8 cellular contexts compared by ENCODE assay signal in genomic region chr6:42984001-42984923, GRCh38.
DNase-seq lines count a peak whose midpoint lies in the region; ATAC-seq and TF ChIP-seq lines count a peak whose summit lies in the region.

Gene PPP2R5D (plus strand): TSS chr6:42984570. CDS start chr6:42984678, 108 bp downstream.

- peaks cover 8% of the 10 kb centered on the region for H3K27me3 Mint-ChIP-seq in nephron progenitor cell (ENCODE audit: low read depth, poor library complexity)
- no peaks in the 10 kb centered on the region for H3K27me3 Mint-ChIP-seq in stimulated activated naive CD8-positive, alpha-beta T cell treated with anti-CD3 and anti-CD28 coated beads, Interleukin-15, amount 100 ng/mL, for 72 hours

- H3K9me3 ChIP-seq in ES-I3 (ENCODE audit: control insufficient read depth, insufficient read depth, low read length), result no peaks in the 10 kb centered on the region
- no peaks in the 10 kb centered on the region for H3K9me3 ChIP-seq in HAP-1
- H3K9me3 ChIP-seq in MM.1S (replicated peaks; ENCODE audit: insufficient read depth, low read length), result no peaks in the 10 kb centered on the region

- ATAC-seq in stimulated activated naive CD8-positive, alpha-beta T cell treated with anti-CD3 and anti-CD28 coated beads, Interleukin-15, amount 100 ng/mL, for 72 hours, result peak; percentile 94

- H3K4me1 ChIP-seq in ES-I3 (ENCODE audit: insufficient read depth, low read length) (no peaks in the 10 kb centered on the region), HAP-1 (peaks cover 10% of the 10 kb centered on the region), MM.1S (ENCODE audit: low read length) (peaks cover 9% of the 10 kb centered on the region)

- H3F3A ChIP-seq in MM.1S (ENCODE audit: insufficient read depth, low read length), result 0 out of 2 replicates have a peak, but pooled peaks cover 5% of the 10 kb centered on the region

- in situ Hi-C loops in HAP-1 (cut with MboI; ENCODE audit: low sequenced_read_pairs), result no loop called here

- H3K27ac ChIP-seq in MM.1S (ENCODE audit: low read length), result no peak within 1 kb of the TSS

- no peaks in the 10 kb centered on the region for H3K9me3 Mint-ChIP-seq in nephron progenitor cell
- H3K9me3 Mint-ChIP-seq in stimulated activated naive CD8-positive, alpha-beta T cell treated with anti-CD3 and anti-CD28 coated beads, Interleukin-15, amount 100 ng/mL, for 72 hours, result no peaks in the 10 kb centered on the region

- H3K4me3 Mint-ChIP-seq in nephron progenitor cell, result peak within 1 kb of the TSS; percentile 90
- H3K4me3 Mint-ChIP-seq in stimulated activated naive CD8-positive, alpha-beta T cell treated with anti-CD3 and anti-CD28 coated beads, Interleukin-15, amount 100 ng/mL, for 72 hours, result peak within 1 kb of the TSS; percentile 92

- DNase-seq in HAP-1 (ENCODE audit: low spot score in 2 of 2), result peak; percentile 98 to 99
- DNase-seq in MM.1S, result peak; percentile 98
- DNase-seq in SIG-M5 (lab: John Stamatoyannopoulos, UW), result peak; percentile 93
- DNase-seq in activated gamma-delta T cell (lab: John Stamatoyannopoulos, UW), result peak; percentile 66
- DNase-seq in fibroblast of the conjunctiva (ENCODE audit: low read depth), result peak; percentile 98
- DNase-seq in nephron progenitor cell, result peak; percentile 95
- peak; percentile 95 to 98 for DNase-seq in stimulated activated naive CD8-positive, alpha-beta T cell treated with anti-CD3 and anti-CD28 coated beads, Interleukin-15, amount 100 ng/mL, for 72 hours

- H2AFZ ChIP-seq in MM.1S (ENCODE audit: low read length), result peak within 1 kb of the TSS; percentile 78

- H3K4me1 Mint-ChIP-seq in nephron progenitor cell, result peaks cover 54% of the 10 kb centered on the region
- peaks cover 62% of the 10 kb centered on the region for H3K4me1 Mint-ChIP-seq in stimulated activated naive CD8-positive, alpha-beta T cell treated with anti-CD3 and anti-CD28 coated beads, Interleukin-15, amount 100 ng/mL, for 72 hours

- H3K4me3 ChIP-seq in HAP-1 (peak within 1 kb of the TSS; percentile 89), MM.1S (ENCODE audit: low read length) (peak within 1 kb of the TSS; percentile 81)

- no peaks in the 10 kb centered on the region for H4K20me1 ChIP-seq in MM.1S (ENCODE audit: insufficient read depth, low read length)

- H3K27me3 ChIP-seq in HAP-1 (ENCODE audit: low read depth), result no peaks in the 10 kb centered on the region
- no peaks in the 10 kb centered on the region for H3K27me3 ChIP-seq in MM.1S (replicated peaks; ENCODE audit: insufficient read depth, low read length)

- H3K36me3 ChIP-seq in ES-I3 (ENCODE audit: insufficient read depth, low read length) (no peaks in the 10 kb centered on the region; the same call in 1 of the 2 replicates), HAP-1 (replicated peaks) (no peaks in the 10 kb centered on the region; the same call in none of the 2 replicates), MM.1S (replicated peaks; ENCODE audit: insufficient read depth, low read length) (no peaks in the 10 kb centered on the region)

- peaks cover 22% of the 10 kb centered on the region for H3K79me2 ChIP-seq in MM.1S (ENCODE audit: low read length)

- H3K27ac Mint-ChIP-seq in nephron progenitor cell, result peak within 1 kb of the TSS; percentile 81
- H3K27ac Mint-ChIP-seq in stimulated activated naive CD8-positive, alpha-beta T cell treated with anti-CD3 and anti-CD28 coated beads, Interleukin-15, amount 100 ng/mL, for 72 hours, result peak within 1 kb of the TSS; percentile 94

- H3K4me2 ChIP-seq in MM.1S (ENCODE audit: low read depth, low read length), result peak within 1 kb of the TSS; percentile 89

- H3K9me2 ChIP-seq in MM.1S (replicated peaks; ENCODE audit: insufficient read depth, low read length), result no peaks in the 10 kb centered on the region

- H3K36me3 Mint-ChIP-seq in nephron progenitor cell (ENCODE audit: low read depth), result peaks cover 3% of the 10 kb centered on the region

- TF ChIP-seq CTCF in MM.1S (IDR thresholded peaks at IDR 0.05; ENCODE audit: low read length) (no peak), nephron progenitor cell (IDR thresholded peaks at IDR 0.05) (no peak)

- peak within 1 kb of the TSS; percentile 79 for H3K9ac ChIP-seq in ES-I3 (ENCODE audit: low read depth, low read length)
- peak within 1 kb of the TSS; percentile 75 for H3K9ac ChIP-seq in MM.1S (ENCODE audit: low read length)
